Comparison of ENCODE assay signal across 11 cellular contexts in genomic region chr15:88909956-88910831, GRCh38. TPM values are rescaled to one million over a fixed set of nuclear protein-coding genes. Genes with fewer than 3 reads are reported as not detected.
DNase-seq lines count a peak whose midpoint lies in the region; ATAC-seq and TF ChIP-seq lines count a peak whose summit lies in the region.
"Had no signal": no experiment of that assay in that cellular context is flagged by ENCODE, and none has a peak within 500 bp of the region (broad histone marks: within the 10 kb centered on the region; RNA-seq: fewer than 3 reads in every experiment).

No MANE protein-coding gene starts in this region.

- H3T11ph ChIP-seq in H9 (ENCODE audit: low read length), result no peak overlapping the region

- no peak overlapping the region for H4K91ac ChIP-seq in H9 (ENCODE audit: insufficient read length, low read depth, low read length)

- H3K4me1 ChIP-seq in H9 (ENCODE audit: insufficient read depth, low read length), result peaks cover 8% of the 10 kb centered on the region
- H3K4me1 ChIP-seq in esophagus muscularis mucosa, result peaks cover 62 to 89% (median 71%) of the 10 kb centered on the region in 4 donors

- POLR2A ChIA-PET in AG04450 (lab: Yijun Ruan, JAX), result interaction anchor here (0.6 kb wide), 1 partner anchor 113 kb away, joined by 3 read pairs; no protein-coding TSS in a partner anchor

- peak overlapping the region; percentile 80 to 94 (median 93) for H3K27ac Mint-ChIP-seq in H9
- peak overlapping the region in 4 of 6 donors; percentile 23 to 76 (median 56) for H3K27ac Mint-ChIP-seq in naive B cell

- H2BK15ac ChIP-seq in H9 (ENCODE audit: low read depth, low read length), result no peak overlapping the region

- DNase-seq in AG04450 (ENCODE audit: low read depth, low spot score), result no peak
- DNase-seq in H9, result no peak
- DNase-seq in esophagus muscularis mucosa (ENCODE audit: extremely low spot score), result no peak
- DNase-seq in naive B cell, result no peak
- DNase-seq in GM03348 (ENCODE audit: low spot score), result no peak
- DNase-seq in NCI-H510A treated with DMSO at 0.1 percent for 48 hours (lab: John Stamatoyannopoulos, UW), result no peak
- DNase-seq in SHP77 treated with DMSO at 0.1 percent for 48 hours (lab: John Stamatoyannopoulos, UW), result no peak
- DNase-seq: activated CD8-positive, alpha-beta memory T cell treated with anti-CD3 and anti-CD28 coated beads, Interleukin-2, amount 50 U/mL, for 48 hours; NCI-H1092; T-helper 9 cell had no signal

- H3K79me2 ChIP-seq in H9 (ENCODE audit: insufficient read depth, low read length), result peaks cover 23% of the 10 kb centered on the region; the same call in 1 of the 2 replicates

- H3K4me3 ChIP-seq in AG04450 (ENCODE audit: low read depth, low read length), result 0 out of 2 replicates have a peak overlapping the region, but pooled peaks have one; percentile 10
- peak overlapping the region; percentile 2 to 94 (median 82) for H3K4me3 ChIP-seq in esophagus muscularis mucosa

- peaks cover 52 to 76% of the 10 kb centered on the region in 2 experiments for H3K4me1 Mint-ChIP-seq in H9
- H3K4me1 Mint-ChIP-seq in naive B cell, result peaks cover 13 to 27% (median 19%) of the 10 kb centered on the region in 3 donors

- no peak overlapping the region for H2AK5ac ChIP-seq in H9 (ENCODE audit: insufficient read length, low read length)

- H2BK120ac ChIP-seq in H9 (ENCODE audit: low read depth, low read length, poor library complexity, severe bottlenecking), result no peak overlapping the region

- CTCF ChIA-PET in AG04450 (lab: Charles Lee), result interaction anchor here (1.1 to 1.5 kb wide), 4 partner anchors 13 to 108 kb away, joined by 3 to 6 read pairs (median 3); no protein-coding TSS in a partner anchor

- peaks cover 62 to 73% (median 64%) of the 10 kb centered on the region in 3 experiments for H3K36me3 Mint-ChIP-seq in H9 (ENCODE audit: insufficient read depth in 1 of 3, low read depth in 3 of 3)
- no peaks in the 10 kb centered on the region for H3K36me3 Mint-ChIP-seq in naive B cell

- H3K4me3 Mint-ChIP-seq in H9 (peak overlapping the region; percentile 82 to 98), naive B cell (peak overlapping the region in 3 of 8 donors; percentile 64 to 89 (median 71))

- peaks cover 26% of the 10 kb centered on the region for H3K79me1 ChIP-seq in H9 (ENCODE audit: insufficient read depth, low read depth, low read length, poor library complexity, severe bottlenecking)

- H3K27me3 Mint-ChIP-seq in H9 (ENCODE audit: low read depth), result no peaks in the 10 kb centered on the region; the same call in 1 of the 2 replicates
- H3K27me3 Mint-ChIP-seq in naive B cell, result no peaks in the 10 kb centered on the region

- intact Hi-C loops in esophagus muscularis mucosa (cut with DNase I), result no loop called here

- H3K36me3 ChIP-seq in esophagus muscularis mucosa, result peaks cover 15 to 60% (median 48%) of the 10 kb centered on the region in 4 donors

- no peak overlapping the region for H2AFZ ChIP-seq in H9 (ENCODE audit: low read length)

- no peak overlapping the region; the same call in 1 of the 2 replicates for H3K14ac ChIP-seq in H9 (ENCODE audit: insufficient read depth, low read length)

- H3K4ac ChIP-seq in H9 (ENCODE audit: low read depth, low read length), result no peak overlapping the region

- no peak for TF ChIP-seq POLR2A in esophagus muscularis mucosa (IDR thresholded peaks at IDR 0.05; ENCODE audit: low read depth)

- H3K27me3 ChIP-seq in AG04450 (ENCODE audit: control insufficient read depth, insufficient read depth, low read length), result no peaks in the 10 kb centered on the region
- no peaks in the 10 kb centered on the region for H3K27me3 ChIP-seq in H9 (ENCODE audit: insufficient read depth, low read length)
- H3K27me3 ChIP-seq in esophagus muscularis mucosa, result no peaks in the 10 kb centered on the region

- H3K23me2 ChIP-seq in H9 (ENCODE audit: insufficient read length, low read depth, low read length, poor library complexity, severe bottlenecking), result peaks cover 9% of the 10 kb centered on the region

- no peak overlapping the region for H3K18ac ChIP-seq in H9 (ENCODE audit: insufficient read length, low read depth, low read length)

- no peaks in the 10 kb centered on the region for H4K20me1 ChIP-seq in H9 (ENCODE audit: control insufficient read depth, insufficient read depth, insufficient read length)

- no peak overlapping the region for H2BK20ac ChIP-seq in H9 (ENCODE audit: low read depth, low read length, poor library complexity, severe bottlenecking)

- WGBS in H9 (ENCODE audit: extremely low coverage, insufficient read length, low lambda C conversion rate), result no CpG with 5 or more reads among the region's 12 CpGs
- 80% methylated on average over 8 of the region's 12 CpGs for WGBS in esophagus muscularis mucosa

- no peak overlapping the region for H2BK5ac ChIP-seq in H9 (ENCODE audit: insufficient read length, low read length)

- H3K23ac ChIP-seq in H9 (ENCODE audit: insufficient read length, low read depth, low read length), result no peak overlapping the region

- H3K9ac ChIP-seq in H9 (ENCODE audit: extremely low read depth, insufficient read length, low read length), result no peak overlapping the region

- H3K4me2 ChIP-seq in H9 (ENCODE audit: insufficient read depth, insufficient read length, low read length), result peak overlapping the region; percentile 100

- H3K9me3 ChIP-seq in AG04450 (ENCODE audit: control insufficient read depth, insufficient read depth, low read length) (no peaks in the 10 kb centered on the region; the same call in 1 of the 2 replicates), H9 (ENCODE audit: control insufficient read depth, low read depth, low read length) (no peaks in the 10 kb centered on the region), esophagus muscularis mucosa (no peaks in the 10 kb centered on the region)

- no peak overlapping the region for H4K8ac ChIP-seq in H9 (replicated peaks; ENCODE audit: insufficient read length, low read depth, low read length)

- H4K5ac ChIP-seq in H9 (ENCODE audit: insufficient read length, low read depth, low read length), result no peak overlapping the region

- H2BK12ac ChIP-seq in H9 (ENCODE audit: insufficient read length, low read depth, low read length), result no peak overlapping the region

- ATAC-seq in naive B cell (ENCODE audit: low read depth in 2 of 2) (no peak), GM21515 (IDR thresholded peaks at IDR 0.05; ENCODE audit: unreplicated experiment) (no peak)

- TF ChIP-seq CTCF in AG04450 (IDR thresholded peaks at IDR 0.05; ENCODE audit: low read depth, low read length) (no peak), H9 (conservative IDR thresholded peaks at IDR 0.05) (no peak), esophagus muscularis mucosa (IDR thresholded peaks at IDR 0.05) (no peak)

- TF ChIP-seq EP300 in esophagus muscularis mucosa (IDR thresholded peaks at IDR 0.05), result no peak

- H3K56ac ChIP-seq in H9 (ENCODE audit: insufficient read length, low read depth, low read length), result no peak overlapping the region

- H3K9me3 Mint-ChIP-seq in H9 (peaks cover 0 to 2% of the 10 kb centered on the region in 2 experiments; a peak in 3 of 5 replicates), naive B cell (no peaks in the 10 kb centered on the region)

- H3K27ac ChIP-seq in AG04450 (ENCODE audit: low read depth, low read length) (no peak overlapping the region), H9 (ENCODE audit: insufficient read length, low read depth, low read length) (no peak overlapping the region), esophagus muscularis mucosa (replicated peaks in 1 of 4) (peak overlapping the region; percentile 26 to 92 (median 88))

RNA-seq across cellular contexts. Expression of gene MFGE8, which starts 3.0 kb away (rescaled TPM):
- polyA plus RNA-seq in AG04450 (2011; rRNA removed) (904 and 1,035 TPM in 2 replicates), naive B cell (ENCODE audit: low read depth in 6 of 6) (1 to 10 TPM in 5 of 6 donors, not detected in 1; 1.2 to 4.0 (median 1.8) TPM)
- polyA minus RNA-seq in AG04450 (2011; rRNA and poly(A)+ RNA removed), result 213 and 313 TPM in 2 replicates
- total RNA-seq in H9 (2021) (643 and 653 TPM in 2 replicates), esophagus muscularis mucosa (100 to 1,000 TPM; 355 to 614 (median 564) TPM)

RNA-seq across cellular contexts. Expression of gene HAPLN3, which starts 14.8 kb away (rescaled TPM):
- polyA plus RNA-seq in AG04450 (2011; rRNA removed), result 5.6 and 6.8 TPM in 2 replicates
- 3.0 and 4.3 TPM in 2 replicates for polyA minus RNA-seq in AG04450 (2011; rRNA and poly(A)+ RNA removed)
- total RNA-seq in H9 (2021), result 41.7 and 42.4 TPM in 2 replicates
- 10 to 100 TPM in 2 of 4 donors, 1 to 10 TPM in 2; 5.0 to 13.4 (median 9.9) TPM for total RNA-seq in esophagus muscularis mucosa
- 1 to 10 TPM; 2.1 to 4.5 (median 2.7) TPM for polyA plus RNA-seq in naive B cell (ENCODE audit: low read depth in 6 of 6)

Comparison
In these comparisons a context has a peak if more than half of its experiments do, and no peak if none do; other contexts are left out.
1. H3K27ac ChIP-seq: peak in esophagus muscularis mucosa (4 of 4); none in AG04450 (single experiment) and H9 (single experiment).